Comparison of ENCODE assay signal across 20 cellular contexts in genomic region chr2:214217599-214217998, GRCh38.
DNase-seq lines count a peak whose midpoint lies in the region; ATAC-seq and TF ChIP-seq lines count a peak whose summit lies in the region.
"Had no signal": no experiment of that assay in that cellular context is flagged by ENCODE, and none has a peak within 500 bp of the region (broad histone marks: within the 10 kb centered on the region; RNA-seq: fewer than 3 reads in every experiment).

No MANE protein-coding gene starts in this region.

- H3K27ac ChIP-seq in GM23338 (ENCODE audit: low read depth), result no peak overlapping the region
- peak overlapping the region; percentile 22 for H3K27ac ChIP-seq in foreskin keratinocyte
- no peak overlapping the region for H3K27ac ChIP-seq in neuronal stem cell (replicated peaks; ENCODE audit: low read length)
- H3K27ac ChIP-seq: C4-2B had no signal

- no peak overlapping the region for H3K18ac ChIP-seq in neuronal stem cell (ENCODE audit: low read length)

- H3K14ac ChIP-seq in neuronal stem cell (ENCODE audit: low read length), result no peak overlapping the region

- H3K27me3 ChIP-seq in GM23338 (ENCODE audit: insufficient read depth) (no peaks in the 10 kb centered on the region), foreskin keratinocyte (no peaks in the 10 kb centered on the region), neuronal stem cell (ENCODE audit: control insufficient read depth in 3 of 3, insufficient read depth in 3 of 3, low read depth in 1 of 3, low read length in 3 of 3) (no peaks in the 10 kb centered on the region)

- no peak overlapping the region for H3K4ac ChIP-seq in neuronal stem cell (ENCODE audit: low read length)

- H3K27me3 Mint-ChIP-seq in GM23338 (ENCODE audit: insufficient read depth, low read depth, poor library complexity), result peaks cover 2% of the 10 kb centered on the region
- H3K27me3 Mint-ChIP-seq in WTC11 (ENCODE audit: low read depth), result no peaks in the 10 kb centered on the region

- H3K4me1 ChIP-seq in GM23338 (ENCODE audit: insufficient read depth) (peaks cover 16% of the 10 kb centered on the region), foreskin keratinocyte (peaks cover 7% of the 10 kb centered on the region), neuronal stem cell (ENCODE audit: control insufficient read depth in 2 of 2, insufficient read depth in 1 of 2, low read depth in 1 of 2, low read length in 2 of 2) (peaks cover 0 to 16% of the 10 kb centered on the region in 2 donors)

- H3K4me3 ChIP-seq in GM23338, result no peak overlapping the region
- H3K4me3 ChIP-seq in neuronal stem cell (ENCODE audit: low read length in 2 of 2), result no peak overlapping the region

- ATAC-seq in GM23338, result peak; percentile 62
- peak; percentile 73 for ATAC-seq in WTC11
- ATAC-seq in foreskin keratinocyte, result peak; percentile 42
- ATAC-seq in activated naive CD4-positive, alpha-beta T cell treated with anti-CD3 and anti-CD28 coated beads, Interleukin-2, amount 50 U/mL, for 72 hours, result no peak
- ATAC-seq: Panc1 had no signal

- H3F3A ChIP-seq in GM23338 (replicated peaks; ENCODE audit: low read depth), result no peaks in the 10 kb centered on the region

- POLR2A ChIA-PET in WTC11 (lab: Charles Lee), result interaction anchor here (0.5 kb wide), 2 partner anchors 10 to 62 kb away, joined by 3 read pairs; no protein-coding TSS in a partner anchor

- H2AFZ ChIP-seq in GM23338, result peak overlapping the region; percentile 2; the same call in 1 of the 2 replicates
- peak overlapping the region; percentile 41 for H2AFZ ChIP-seq in neuronal stem cell (ENCODE audit: low read length)

- H3K4me2 ChIP-seq in GM23338 (peak overlapping the region; percentile 41; the same call in 1 of the 2 replicates), neuronal stem cell (ENCODE audit: insufficient read depth, low read length, poor library complexity, severe bottlenecking) (no peak overlapping the region)
- H3K4me2 ChIP-seq: SK-N-SH had no signal

- peak overlapping the region; percentile 25; the same call in 1 of the 2 replicates for H3K27ac Mint-ChIP-seq in GM23338
- peak overlapping the region; percentile 40; the same call in 1 of the 2 replicates for H3K27ac Mint-ChIP-seq in WTC11
- no peak overlapping the region for H3K27ac Mint-ChIP-seq in activated naive CD4-positive, alpha-beta T cell treated with anti-CD3 and anti-CD28 coated beads, Interleukin-2, amount 50 U/mL, for 72 hours
- H3K27ac Mint-ChIP-seq: HFFc6 had no signal

- no peak overlapping the region for H2BK15ac ChIP-seq in neuronal stem cell (ENCODE audit: low read length)

- H3K9me3 Mint-ChIP-seq in GM23338, result no peaks in the 10 kb centered on the region
- no peaks in the 10 kb centered on the region for H3K9me3 Mint-ChIP-seq in WTC11
- H3K9me3 Mint-ChIP-seq in activated naive CD4-positive, alpha-beta T cell treated with anti-CD3 and anti-CD28 coated beads, Interleukin-2, amount 50 U/mL, for 72 hours, result peaks cover 0 to 5% of the 10 kb centered on the region in 2 donors
- H3K9me3 Mint-ChIP-seq: HFFc6 had no signal

- no peak for TF ChIP-seq CTCF in GM23338 (conservative IDR thresholded peaks at IDR 0.05; ENCODE audit: low read depth in 2 of 2)
- TF ChIP-seq CTCF in WTC11 (IDR thresholded peaks at IDR 0.05), result no peak
- no peak for TF ChIP-seq CTCF in foreskin keratinocyte (conservative IDR thresholded peaks at IDR 0.05)

- no peaks in the 10 kb centered on the region for H3K36me3 Mint-ChIP-seq in GM23338 (ENCODE audit: low read depth)
- H3K36me3 Mint-ChIP-seq in WTC11, result 0 out of 2 replicates have a peak, but pooled peaks cover 2% of the 10 kb centered on the region
- no peaks in the 10 kb centered on the region for H3K36me3 Mint-ChIP-seq in activated naive CD4-positive, alpha-beta T cell treated with anti-CD3 and anti-CD28 coated beads, Interleukin-2, amount 50 U/mL, for 72 hours

- H3K4me1 Mint-ChIP-seq in GM23338 (peaks cover 24% of the 10 kb centered on the region), WTC11 (peaks cover 40% of the 10 kb centered on the region)

- no peak overlapping the region for H2BK120ac ChIP-seq in neuronal stem cell (ENCODE audit: low read depth, low read length)

- no peaks in the 10 kb centered on the region for H4K20me1 ChIP-seq in GM23338 (replicated peaks; ENCODE audit: insufficient read depth)

- no CpG with 5 or more reads among the region's 1 CpG for WGBS in neuronal stem cell (ENCODE audit: extremely low coverage in 2 of 2, insufficient read length in 2 of 2, insufficient replicate concordance in 1 of 2), 2 donors

- no peak overlapping the region for H3K9ac ChIP-seq in neuronal stem cell (ENCODE audit: low read depth, low read length, poor library complexity)
- H3K9ac ChIP-seq: SK-N-SH had no signal

- no peak overlapping the region for H4K8ac ChIP-seq in neuronal stem cell (ENCODE audit: low read depth, low read length)

- H2BK5ac ChIP-seq in neuronal stem cell (ENCODE audit: low read length), result no peak overlapping the region

- H3K9me3 ChIP-seq in neuronal stem cell (replicated peaks in 1 of 2; ENCODE audit: control insufficient read depth in 2 of 2, insufficient read depth in 1 of 2, low read depth in 1 of 2, low read length in 2 of 2), result no peaks in the 10 kb centered on the region
- H3K9me3 ChIP-seq: SK-N-SH had no signal

- H2AK5ac ChIP-seq in neuronal stem cell (ENCODE audit: low read depth, low read length), result no peak overlapping the region

- H3K36me3 ChIP-seq in GM23338 (ENCODE audit: insufficient read depth), result no peaks in the 10 kb centered on the region
- H3K36me3 ChIP-seq in neuronal stem cell (replicated peaks in 1 of 2; ENCODE audit: control insufficient read depth in 2 of 2, insufficient read depth in 2 of 2, low read length in 2 of 2), result no peaks in the 10 kb centered on the region

- H3K79me2 ChIP-seq in GM23338 (replicated peaks; ENCODE audit: insufficient read depth), result no peaks in the 10 kb centered on the region

- peak; percentile 28 for DNase-seq in GM23338 (ENCODE audit: low spot score)
- no peak for DNase-seq in WTC11 (ENCODE audit: low spot score)
- peak; percentile 13 to 42 for DNase-seq in foreskin keratinocyte
- no peak for DNase-seq in neuronal stem cell (ENCODE audit: low spot score)
- DNase-seq in LoVo (ENCODE audit: low spot score), result no peak
- no peak for DNase-seq in activated naive CD4-positive, alpha-beta T cell treated with anti-CD3 and anti-CD28 coated beads, Interleukin-2, amount 50 U/mL, for 72 hours (ENCODE audit: low spot score in 2 of 2)
- no peak for DNase-seq in foreskin melanocyte
- DNase-seq: EL, GF-D8, HFFc6, Karpas-422, NCI-H187, NCI-H2107, NCI-H2227 treated with DMSO at 0.1 percent for 48 hours, NCI-H510A treated with DMSO at 0.1 percent for 48 hours, NCI-H748 treated with DMSO at 0.1 percent for 48 hours, SIG-M5, SK-N-SH had no signal

- no peak overlapping the region for H4K91ac ChIP-seq in neuronal stem cell (ENCODE audit: low read depth, low read length, poor library complexity)

- H3K79me1 ChIP-seq in neuronal stem cell (ENCODE audit: low read depth, low read length), result no peaks in the 10 kb centered on the region

- no peak overlapping the region for H2BK12ac ChIP-seq in neuronal stem cell (ENCODE audit: low read length)

- peaks cover 4% of the 10 kb centered on the region; the same call in 1 of the 2 replicates for H3K9me2 ChIP-seq in GM23338 (ENCODE audit: insufficient read depth)
- H3K9me2 ChIP-seq: SK-N-SH had no signal

- CTCF ChIA-PET in WTC11 (lab: Charles Lee), result no interaction called here

- H3K4me3 Mint-ChIP-seq in GM23338 (no peak overlapping the region), WTC11 (no peak overlapping the region)
- H3K4me3 Mint-ChIP-seq: HFFc6 had no signal

- no peak overlapping the region for H3K23ac ChIP-seq in neuronal stem cell (ENCODE audit: low read depth, low read length, poor library complexity)

TF ChIP-seq in WTC11, 78 proteins besides CTCF, POLR2A, EP300 and RAD21 (continues in another document):
- no peak for TF ChIP-seq FOXP1 (CRISPR knock-in tag; IDR thresholded peaks at IDR 0.05; ENCODE audit: borderline replicate concordance)
- TF ChIP-seq CBFB (CRISPR knock-in tag; IDR thresholded peaks at IDR 0.05; ENCODE audit: low read depth), result no peak
- TF ChIP-seq, protein P1, sequence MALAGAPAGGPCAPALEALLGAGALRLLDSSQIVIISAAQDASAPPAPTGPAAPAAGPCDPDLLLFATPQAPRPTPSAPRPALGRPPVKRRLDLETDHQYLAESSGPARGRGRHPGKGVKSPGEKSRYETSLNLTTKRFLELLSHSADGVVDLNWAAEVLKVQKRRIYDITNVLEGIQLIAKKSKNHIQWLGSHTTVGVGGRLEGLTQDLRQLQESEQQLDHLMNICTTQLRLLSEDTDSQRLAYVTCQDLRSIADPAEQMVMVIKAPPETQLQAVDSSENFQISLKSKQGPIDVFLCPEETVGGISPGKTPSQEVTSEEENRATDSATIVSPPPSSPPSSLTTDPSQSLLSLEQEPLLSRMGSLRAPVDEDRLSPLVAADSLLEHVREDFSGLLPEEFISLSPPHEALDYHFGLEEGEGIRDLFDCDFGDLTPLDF (CRISPR knock-in tag; IDR thresholded peaks at IDR 0.05), result no peak
- TF ChIP-seq TEAD1 (CRISPR knock-in tag; IDR thresholded peaks at IDR 0.05), result no peak
- no peak for TF ChIP-seq RELA (CRISPR knock-in tag; IDR thresholded peaks at IDR 0.05; ENCODE audit: borderline replicate concordance)
- no peak for TF ChIP-seq STAT6 (CRISPR knock-in tag; conservative IDR thresholded peaks at IDR 0.05; ENCODE audit: low read depth)
- no peak for TF ChIP-seq HMGA2 (CRISPR knock-in tag; IDR thresholded peaks at IDR 0.05)
- TF ChIP-seq ZMAT4 (CRISPR knock-in tag; IDR thresholded peaks at IDR 0.05), result no peak

Comparison
In these comparisons a context has a peak if more than half of its experiments do, and no peak if none do; other contexts are left out.
1. ATAC-seq: peak in GM23338 (single experiment), WTC11 (single experiment) and foreskin keratinocyte (single experiment); none in activated naive CD4-positive, alpha-beta T cell treated with anti-CD3 and anti-CD28 coated beads, Interleukin-2, amount 50 U/mL, for 72 hours (0 of 2).
2. DNase-seq: peak in GM23338 (single experiment) and foreskin keratinocyte (2 of 2); none in WTC11 (single experiment), neuronal stem cell (single experiment), LoVo (single experiment), activated naive CD4-positive, alpha-beta T cell treated with anti-CD3 and anti-CD28 coated beads, Interleukin-2, amount 50 U/mL, for 72 hours (0 of 2) and foreskin melanocyte (single experiment).
3. H3K27ac Mint-ChIP-seq: peak in GM23338 (single experiment) and WTC11 (single experiment); none in activated naive CD4-positive, alpha-beta T cell treated with anti-CD3 and anti-CD28 coated beads, Interleukin-2, amount 50 U/mL, for 72 hours (0 of 2).